Comparison of ENCODE assay signal across 20 cellular contexts in the genomic region with DNA sequence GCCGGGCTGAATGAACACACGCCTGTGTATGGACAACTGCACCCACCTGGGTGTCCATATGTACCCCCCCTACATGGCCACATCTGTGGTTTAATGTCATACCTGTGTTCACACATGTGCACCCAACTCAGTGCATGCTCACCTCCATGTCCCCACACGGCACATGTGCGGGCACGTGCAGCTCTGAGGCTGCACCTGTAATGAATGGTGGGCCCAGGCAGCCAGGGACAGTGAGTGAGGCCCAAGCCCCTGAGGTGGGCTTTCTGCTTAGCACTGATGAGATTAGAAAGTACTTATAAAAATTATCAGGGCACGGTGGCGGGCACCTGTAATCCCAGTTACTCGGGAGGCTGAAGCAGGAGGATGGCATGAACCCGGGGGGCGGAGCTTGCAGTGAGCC. TPM values are rescaled to one million over a fixed set of nuclear protein-coding genes. Genes with fewer than 3 reads are reported as not detected.
DNase-seq lines count a peak whose midpoint lies in the region; ATAC-seq, FAIRE-seq and TF ChIP-seq lines count a peak whose summit lies in the region.
"Had no signal": no experiment of that assay in that cellular context is flagged by ENCODE, and none has a peak within 500 bp of the region (broad histone marks: within the 10 kb centered on the region; RNA-seq: fewer than 3 reads in every experiment).

No MANE protein-coding gene starts in this region.

- no peak for ATAC-seq in HepG2
- no peak for ATAC-seq in HG02623 (IDR thresholded peaks at IDR 0.05; ENCODE audit: unreplicated experiment)
- ATAC-seq: GM23338 had no signal

- no peak for TF ChIP-seq POLR2A in HepG2 (IDR thresholded peaks at IDR 0.05; ENCODE audit: insufficient read depth in 1 of 2, low read depth in 2 of 2, low read length in 2 of 2)
- no peak for TF ChIP-seq POLR2A in testis (IDR thresholded peaks at IDR 0.05)

- H3K4me1 ChIP-seq in HepG2 (ENCODE audit: insufficient read depth, low read length) (no peaks in the 10 kb centered on the region), testis (no peaks in the 10 kb centered on the region)

- H3K27me3 ChIP-seq in HepG2 (ENCODE audit: control insufficient read depth in 1 of 2, insufficient read depth in 2 of 2, low read length in 2 of 2) = peaks cover 0 to 15% of the 10 kb centered on the region in 2 experiments; a peak in 3 of 5 replicates
- H3K27me3 ChIP-seq in testis = no peaks in the 10 kb centered on the region
- H3K27me3 ChIP-seq: BLaER1 treated with 17β-estradiol and CSF1 and Interleukin-3, amounts not matched to agents 10 nM and 100 nM had no signal

- H3K27ac ChIP-seq in coronary artery (no peak overlapping the region), HepG2 (ENCODE audit: extremely low read length, insufficient read depth, low read length) (no peak overlapping the region), testis (no peak overlapping the region)
- H3K27ac ChIP-seq: 22Rv1; BLaER1 treated with 17β-estradiol and CSF1 and Interleukin-3, amounts not matched to agents 10 nM and 100 nM; HL-60 had no signal

- H2AFZ ChIP-seq in HepG2 (ENCODE audit: low read length) = no peak overlapping the region
- H2AFZ ChIP-seq: GM23338 had no signal

- H4K20me1 ChIP-seq in HepG2 (ENCODE audit: insufficient read depth, low read length) = no peaks in the 10 kb centered on the region

- H3K4me3 ChIP-seq in coronary artery = no peak overlapping the region
- no peak overlapping the region for H3K4me3 ChIP-seq in HepG2 (replicated peaks in 1 of 3; ENCODE audit: insufficient read depth in 1 of 3, low read depth in 2 of 3, low read length in 3 of 3)
- H3K4me3 ChIP-seq in testis = no peak overlapping the region
- H3K4me3 ChIP-seq: BLaER1 treated with 17β-estradiol and CSF1 and Interleukin-3, amounts not matched to agents 10 nM and 100 nM; GM23338 had no signal

- CTCF ChIA-PET in HepG2 (lab: Yijun Ruan, JAX; ENCODE audit: low intra/inter-chr PET ratio, low total read pairs) = no interaction called here

- H3K9me3 ChIP-seq in HepG2 (ENCODE audit: low read length) (no peaks in the 10 kb centered on the region), testis (no peaks in the 10 kb centered on the region)
- H3K9me3 ChIP-seq: BLaER1 treated with 17β-estradiol and CSF1 and Interleukin-3, amounts not matched to agents 10 nM and 100 nM had no signal

- intact Hi-C loops in HepG2 (cut with micrococcal nuclease; ENCODE audit: unreplicated experiment) (no loop called here), testis (cut with DNase I; ENCODE audit: low total_unique reads) (no loop called here)

- POLR2A ChIA-PET in HepG2 (lab: Yijun Ruan, JAX) = no interaction called here

- no peak for TF ChIP-seq RAD21 in HepG2 (CRISPR knock-in tag; IDR thresholded peaks at IDR 0.05)

- H3K9ac ChIP-seq in HepG2 (ENCODE audit: insufficient read depth, low read depth, low read length) = no peak overlapping the region
- H3K9ac ChIP-seq: BLaER1 treated with 17β-estradiol and CSF1 and Interleukin-3, amounts not matched to agents 10 nM and 100 nM had no signal

- in situ Hi-C loops in HepG2 (cut with HindIII; ENCODE audit: extremely low pct_ligation_motif_present, low pct_unique_long_range_greater_than_20kb) = no loop called here

- WGBS in HepG2 (ENCODE audit: low lambda C conversion rate) = 67% methylated on average over 5 of the region's 10 CpGs
- WGBS in testis, 2 donors = 92 to 93% methylated on average over 7 to 10 of the region's 10 CpGs

- TF ChIP-seq CTCF in coronary artery (IDR thresholded peaks at IDR 0.05) (no peak), HepG2 (CRISPR knock-in tag; IDR thresholded peaks at IDR 0.05) (no peak), testis (IDR thresholded peaks at IDR 0.05) (no peak)

- DNase-seq in activated CD8-positive, alpha-beta memory T cell treated with anti-CD3 and anti-CD28 coated beads for 24 hours = peak; percentile 21
- no peak for DNase-seq in activated CD8-positive, alpha-beta memory T cell treated with anti-CD3 and anti-CD28 coated beads, Interleukin-2, amount 50 U/mL, for 4 hours
- DNase-seq in coronary artery (ENCODE audit: low spot score) (peak; percentile 43), HepG2 (ENCODE audit: low spot score) (no peak), testis (peak; percentile 1), NCI-H2196 treated with DMSO at 0.1 percent for 48 hours (lab: John Stamatoyannopoulos, UW; ENCODE audit: unreplicated experiment) (no peak), GF-D8 (lab: John Stamatoyannopoulos, UW) (no peak)
- DNase-seq: Calu3; CD4-positive, alpha-beta T cell; DMS 273 treated with DMSO at 0.1 percent for 48 hours; H7; IMR-90 had no signal

- TF ChIP-seq EP300 in HepG2 (IDR thresholded peaks at IDR 0.05; ENCODE audit: low read depth in 2 of 2, low read length in 2 of 2) = no peak
- no peak for TF ChIP-seq EP300 in HepG2 (CRISPR knock-in tag; IDR thresholded peaks at IDR 0.05; ENCODE audit: borderline replicate concordance)

- no peaks in the 10 kb centered on the region for H3K79me2 ChIP-seq in HepG2 (ENCODE audit: insufficient read depth, low read length)

- BruUV-seq in HepG2 (replicated peaks; lab: Mats Ljungman, UMichigan) = no TSS peak

- H3K36me3 ChIP-seq in HepG2 (replicated peaks in 1 of 2; ENCODE audit: control insufficient read depth in 1 of 2, insufficient read depth in 2 of 2, low read length in 2 of 2) = no peaks in the 10 kb centered on the region
- H3K36me3 ChIP-seq in testis (ENCODE audit: low read depth, missing control alignments) = no peaks in the 10 kb centered on the region
- H3K36me3 ChIP-seq: BLaER1 treated with 17β-estradiol and CSF1 and Interleukin-3, amounts not matched to agents 10 nM and 100 nM had no signal

- FAIRE-seq in HepG2 (lab: Jason Lieb, UNC) = no peak
- FAIRE-seq: GM12891 had no signal

- no peak overlapping the region for H3K4me2 ChIP-seq in HepG2 (ENCODE audit: low read depth, low read length)
- H3K4me2 ChIP-seq: GM23338 had no signal

TF ChIP-seq in HepG2, 621 proteins besides CTCF, POLR2A, EP300 and RAD21 (continues in another document):
- TF ChIP-seq, protein P1, sequence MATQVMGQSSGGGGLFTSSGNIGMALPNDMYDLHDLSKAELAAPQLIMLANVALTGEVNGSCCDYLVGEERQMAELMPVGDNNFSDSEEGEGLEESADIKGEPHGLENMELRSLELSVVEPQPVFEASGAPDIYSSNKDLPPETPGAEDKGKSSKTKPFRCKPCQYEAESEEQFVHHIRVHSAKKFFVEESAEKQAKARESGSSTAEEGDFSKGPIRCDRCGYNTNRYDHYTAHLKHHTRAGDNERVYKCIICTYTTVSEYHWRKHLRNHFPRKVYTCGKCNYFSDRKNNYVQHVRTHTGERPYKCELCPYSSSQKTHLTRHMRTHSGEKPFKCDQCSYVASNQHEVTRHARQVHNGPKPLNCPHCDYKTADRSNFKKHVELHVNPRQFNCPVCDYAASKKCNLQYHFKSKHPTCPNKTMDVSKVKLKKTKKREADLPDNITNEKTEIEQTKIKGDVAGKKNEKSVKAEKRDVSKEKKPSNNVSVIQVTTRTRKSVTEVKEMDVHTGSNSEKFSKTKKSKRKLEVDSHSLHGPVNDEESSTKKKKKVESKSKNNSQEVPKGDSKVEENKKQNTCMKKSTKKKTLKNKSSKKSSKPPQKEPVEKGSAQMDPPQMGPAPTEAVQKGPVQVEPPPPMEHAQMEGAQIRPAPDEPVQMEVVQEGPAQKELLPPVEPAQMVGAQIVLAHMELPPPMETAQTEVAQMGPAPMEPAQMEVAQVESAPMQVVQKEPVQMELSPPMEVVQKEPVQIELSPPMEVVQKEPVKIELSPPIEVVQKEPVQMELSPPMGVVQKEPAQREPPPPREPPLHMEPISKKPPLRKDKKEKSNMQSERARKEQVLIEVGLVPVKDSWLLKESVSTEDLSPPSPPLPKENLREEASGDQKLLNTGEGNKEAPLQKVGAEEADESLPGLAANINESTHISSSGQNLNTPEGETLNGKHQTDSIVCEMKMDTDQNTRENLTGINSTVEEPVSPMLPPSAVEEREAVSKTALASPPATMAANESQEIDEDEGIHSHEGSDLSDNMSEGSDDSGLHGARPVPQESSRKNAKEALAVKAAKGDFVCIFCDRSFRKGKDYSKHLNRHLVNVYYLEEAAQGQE (IDR thresholded peaks at IDR 0.05; ENCODE audit: borderline replicate concordance in 1 of 2, low read depth in 1 of 2, low read length in 2 of 2) = no peak

RNA-seq across cellular contexts. Expression of a gene that starts 42.5 kb away (rescaled TPM):
- 3.5 and 11.9 TPM in 2 replicates for total RNA-seq in HepG2 (2016; rRNA removed; fragmentation: Illumina TruSeq; extraction: Trizol)
- total RNA-seq in HepG2 (2016; cell fraction: cytosol; rRNA removed; fragmentation: Illumina TruSeq; extraction: Trizol; ENCODE audit: low read depth) = 2.8 and 3.1 TPM in 2 replicates
- 3.2 and 11.8 TPM in 2 replicates for total RNA-seq in HepG2 (2016; cell fraction: insoluble cytoplasmic fraction; rRNA removed; fragmentation: Illumina TruSeq; extraction: Trizol)
- 5.6 and 6.3 TPM in 2 replicates for total RNA-seq in HepG2 (2016; cell fraction: membrane; rRNA removed; fragmentation: Illumina TruSeq; extraction: Trizol)
- total RNA-seq in HepG2 (2016; cell fraction: nucleus; rRNA removed; fragmentation: Illumina TruSeq; extraction: Trizol) = 17.4 and 18.5 TPM in 2 replicates
- 28.8 and 45.4 TPM in 2 replicates for polyA plus RNA-seq in HepG2 (2011; rRNA removed)
- 14.7 and 16.4 TPM in 2 replicates for polyA plus RNA-seq in HepG2 (2011; cell fraction: cytosol; rRNA removed)
- 91.0 and 108 TPM in 2 replicates for polyA plus RNA-seq in HepG2 (2011; cell fraction: nucleus; rRNA removed)
- polyA plus RNA-seq in HepG2 (2012) = 30.0 and 40.7 TPM in 2 replicates
- polyA plus RNA-seq in HepG2 (2016; cell fraction: cytosol; fragmentation: Illumina TruSeq; extraction: Trizol; ENCODE audit: low read depth) = 2.0 and 2.5 TPM in 2 replicates
- 5.0 and 5.6 TPM in 2 replicates for polyA plus RNA-seq in HepG2 (2016; cell fraction: insoluble cytoplasmic fraction; fragmentation: Illumina TruSeq; extraction: Trizol; ENCODE audit: low read depth)
- polyA plus RNA-seq in HepG2 (2016; cell fraction: membrane; fragmentation: Illumina TruSeq; extraction: Trizol; ENCODE audit: low read depth) = 5.1 and 5.2 TPM in 2 replicates
- polyA plus RNA-seq in HepG2 (2016; cell fraction: nucleus; fragmentation: Illumina TruSeq; extraction: Trizol; ENCODE audit: insufficient read depth, low read depth) = 40.8 and 46.3 TPM in 2 replicates
- 1.5 and 20.2 TPM in 2 replicates for polyA minus RNA-seq in HepG2 (2011; rRNA and poly(A)+ RNA removed; ENCODE audit: low replicate concordance)
- 6.9 and 10.3 TPM in 2 replicates for polyA minus RNA-seq in HepG2 (2011; cell fraction: cytosol; rRNA and poly(A)+ RNA removed)
- polyA minus RNA-seq in HepG2 (2011; cell fraction: nucleus; rRNA and poly(A)+ RNA removed) = 28.3 and 40.9 TPM in 2 replicates
- 1 to 10 TPM; 2.0 to 4.9 TPM for total RNA-seq in testis
- polyA plus RNA-seq in testis (ENCODE audit: insufficient read depth, low read depth, low replicate concordance) = 3.8 TPM
- total RNA-seq: A673, Calu3, G401, GM23338, IMR-90 had no signal
- polyA plus RNA-seq: GM23338, IMR-90 had no signal

Comparison
In these comparisons a context has a peak if more than half of its experiments do, and no peak if none do; other contexts are left out.
1. DNase-seq: peak in activated CD8-positive, alpha-beta memory T cell treated with anti-CD3 and anti-CD28 coated beads for 24 hours (single experiment), coronary artery (single experiment) and testis (single experiment); none in activated CD8-positive, alpha-beta memory T cell treated with anti-CD3 and anti-CD28 coated beads, Interleukin-2, amount 50 U/mL, for 4 hours (single experiment), HepG2 (single experiment), NCI-H2196 treated with DMSO at 0.1 percent for 48 hours (single experiment) and GF-D8 (single experiment).